Comparison of ENCODE assay signal across 25 cellular contexts in the genomic region with DNA sequence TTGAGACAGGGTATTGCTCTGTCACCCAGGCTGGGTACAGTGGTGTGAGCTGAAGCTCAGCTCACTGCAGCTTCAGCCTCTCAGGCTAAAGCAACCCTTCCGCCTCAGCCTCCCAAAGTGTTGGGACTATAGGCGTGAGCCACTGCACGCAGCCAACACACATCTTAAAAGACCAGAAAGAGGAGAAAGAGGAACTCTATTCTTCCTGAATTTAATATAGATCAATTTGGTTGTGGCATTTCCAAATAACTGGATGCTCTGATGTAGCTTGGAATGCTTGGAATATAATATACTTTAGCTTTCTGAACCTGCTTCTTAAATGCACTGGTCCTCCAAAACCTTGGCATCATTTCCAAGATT. TPM values are rescaled to one million over a fixed set of nuclear protein-coding genes. Genes with fewer than 3 reads are reported as not detected.
DNase-seq lines count a peak whose midpoint lies in the region; ATAC-seq, FAIRE-seq and TF ChIP-seq lines count a peak whose summit lies in the region.
"Had no signal": no experiment of that assay in that cellular context is flagged by ENCODE, and none has a peak within 500 bp of the region (broad histone marks: within the 10 kb centered on the region; RNA-seq: fewer than 3 reads in every experiment).

No MANE protein-coding gene starts in this region.

- no peaks in the 10 kb centered on the region for H3K36me3 Mint-ChIP-seq in CD8-positive, alpha-beta memory T cell
- H3K36me3 Mint-ChIP-seq in nephron progenitor cell (ENCODE audit: low read depth) = no peaks in the 10 kb centered on the region

- H3K18ac ChIP-seq in H1 (ENCODE audit: extremely low read depth, low read length) = no peak overlapping the region

- intact Hi-C loops in vagina (cut with DNase I) = no loop called here

- H2BK5ac ChIP-seq in H1 (ENCODE audit: low read depth, low read length) = no peak overlapping the region

- TF ChIP-seq RAD21 in H1 (IDR thresholded peaks at IDR 0.05 in 1 of 2, conservative IDR thresholded peaks at IDR 0.05 in 1 of 2; ENCODE audit: low read depth in 2 of 2, low read length in 2 of 2) = no peak

- peak overlapping the region; percentile 25 for H4K91ac ChIP-seq in H1 (replicated peaks; ENCODE audit: insufficient read length, low read length)

- H3K27ac ChIP-seq in CD8-positive, alpha-beta memory T cell (ENCODE audit: low read depth, low read length) = peak overlapping the region; percentile 81
- H3K27ac ChIP-seq in H1 (ENCODE audit: low read depth, low read length) = no peak overlapping the region
- no peak overlapping the region for H3K27ac ChIP-seq in smooth muscle cell (ENCODE audit: low read depth)
- H3K27ac ChIP-seq in vagina = no peak overlapping the region
- no peak overlapping the region for H3K27ac ChIP-seq in GM23248
- H3K27ac ChIP-seq: C4-2B, prostate gland, tibial artery had no signal

- no peak overlapping the region for H3K23ac ChIP-seq in H1 (ENCODE audit: insufficient read length)

- TF ChIP-seq EP300 in H1 (IDR thresholded peaks at IDR 0.05; ENCODE audit: borderline replicate concordance in 1 of 2, low read depth in 2 of 2, low read length in 2 of 2) = no peak

- H3K79me2 ChIP-seq in H1 (ENCODE audit: control insufficient read depth in 1 of 2, insufficient read depth in 2 of 2, low read length in 2 of 2) (no peaks in the 10 kb centered on the region), smooth muscle cell (ENCODE audit: low read depth) (no peaks in the 10 kb centered on the region), GM23248 (ENCODE audit: insufficient read depth) (no peaks in the 10 kb centered on the region)

- FAIRE-seq in H1 (lab: Jason Lieb, UNC) = no peak
- FAIRE-seq: D721Med had no signal

- H3K27me3 Mint-ChIP-seq in CD8-positive, alpha-beta memory T cell = peaks cover 26 to 45% of the 10 kb centered on the region in 2 donors
- peaks cover 65% of the 10 kb centered on the region for H3K27me3 Mint-ChIP-seq in nephron progenitor cell (ENCODE audit: low read depth, poor library complexity)

- POLR2A ChIA-PET in CD8-positive, alpha-beta memory T cell (lab: Charles Lee) = no interaction called here
- POLR2A ChIA-PET in H1 (lab: Charles Lee; ENCODE audit: partially characterized antibody) = interaction anchor here (1.8 kb wide), 1 partner anchor 8 kb away, joined by 5 read pairs; no protein-coding TSS in a partner anchor

- H3K9ac ChIP-seq in H1 (replicated peaks in 1 of 4; ENCODE audit: extremely low read depth in 1 of 4, low read depth in 3 of 4, low read length in 3 of 4) (no peak overlapping the region), smooth muscle cell (ENCODE audit: low read depth) (no peak overlapping the region), GM23248 (no peak overlapping the region)

- no peak overlapping the region for H2AK5ac ChIP-seq in H1 (ENCODE audit: low read depth, low read length)

- H3K56ac ChIP-seq in H1 (replicated peaks; ENCODE audit: insufficient read length, low read depth, low read length) = no peak overlapping the region

- peaks cover 10 to 14% (median 13%) of the 10 kb centered on the region in 3 donors for H3K4me1 Mint-ChIP-seq in CD8-positive, alpha-beta memory T cell
- H3K4me1 Mint-ChIP-seq in nephron progenitor cell = peaks cover 21% of the 10 kb centered on the region

- no peak overlapping the region for H2BK20ac ChIP-seq in H1 (ENCODE audit: low read length)

- H3K9me3 ChIP-seq in CD8-positive, alpha-beta memory T cell (ENCODE audit: low read length) = no peaks in the 10 kb centered on the region
- H3K9me3 ChIP-seq in H1 (ENCODE audit: insufficient read depth in 2 of 2, low read depth in 1 of 2, low read length in 1 of 2) (peaks cover 7 to 8% of the 10 kb centered on the region in 2 experiments; a peak in 3 of 4 replicates), smooth muscle cell (replicated peaks; ENCODE audit: low read depth) (no peaks in the 10 kb centered on the region), vagina (no peaks in the 10 kb centered on the region), GM23248 (ENCODE audit: low read depth) (no peaks in the 10 kb centered on the region)
- H3K9me3 ChIP-seq: heart right ventricle, prostate gland, SJCRH30, tibial artery had no signal

- H4K5ac ChIP-seq in H1 (ENCODE audit: insufficient read length, low read depth, low read length) = no peak overlapping the region

- peaks cover 4% of the 10 kb centered on the region for H3K27me3 ChIP-seq in CD8-positive, alpha-beta memory T cell (ENCODE audit: insufficient read depth, low read length, poor library complexity, severe bottlenecking)
- H3K27me3 ChIP-seq in H1 (replicated peaks in 1 of 4; ENCODE audit: control insufficient read depth in 3 of 4, extremely low read depth in 1 of 4, insufficient read depth in 3 of 4, low read length in 3 of 4) (peaks cover 0 to 25% (median 14%) of the 10 kb centered on the region in 4 experiments; a peak in 6 of 7 replicates), smooth muscle cell (ENCODE audit: low read depth) (no peaks in the 10 kb centered on the region), vagina (no peaks in the 10 kb centered on the region), GM23248 (replicated peaks; ENCODE audit: insufficient read depth) (no peaks in the 10 kb centered on the region)
- H3K27me3 ChIP-seq: SJCRH30 had no signal

- H3K4me2 ChIP-seq in H1 (ENCODE audit: insufficient read depth in 1 of 2, low read depth in 2 of 2, low read length in 2 of 2) (no peak overlapping the region; a peak in 1 of 4 replicates), smooth muscle cell (no peak overlapping the region), GM23248 (ENCODE audit: unreplicated experiment) (no peak overlapping the region)

- H2AFZ ChIP-seq in H1 (ENCODE audit: low read length) (no peak overlapping the region), smooth muscle cell (ENCODE audit: low read depth) (no peak overlapping the region), GM23248 (no peak overlapping the region)

- no peaks in the 10 kb centered on the region for H3K36me3 ChIP-seq in CD8-positive, alpha-beta memory T cell (ENCODE audit: insufficient read depth, low read length)
- H3K36me3 ChIP-seq in H1 (ENCODE audit: control insufficient read depth in 2 of 4, insufficient read depth in 4 of 4, low read length in 3 of 4) (no peaks in the 10 kb centered on the region), smooth muscle cell (ENCODE audit: low read depth) (no peaks in the 10 kb centered on the region), vagina (no peaks in the 10 kb centered on the region), GM23248 (ENCODE audit: low read depth) (no peaks in the 10 kb centered on the region)
- H3K36me3 ChIP-seq: heart right ventricle, prostate gland, SJCRH30, tibial artery had no signal

- no peak overlapping the region for H2BK15ac ChIP-seq in H1 (ENCODE audit: low read length)

- no peak overlapping the region for H3K27ac Mint-ChIP-seq in CD8-positive, alpha-beta memory T cell
- no peak overlapping the region for H3K27ac Mint-ChIP-seq in nephron progenitor cell
- H3K27ac Mint-ChIP-seq: activated naive CD4-positive, alpha-beta T cell treated with anti-CD3 and anti-CD28 coated beads, Interleukin-2, amount 50 U/mL, for 72 hours; activated T-helper 2 cell treated with anti-CD3 and anti-CD28 coated beads, Interferon-gamma antibody, Interleukin-2, Interleukin-4, amounts not matched to agents 10 μg/mL and 5 μg/mL and 100 μg/mL, durations not matched to agents 14 hours and 24 hours and 36 hours; stimulated activated naive CD8-positive, alpha-beta T cell treated with anti-CD3 and anti-CD28 coated beads, Interleukin-15, amount 100 ng/mL, for 72 hours; T-helper 1 cell treated with Interleukin-12 subunit alpha and Interleukin-12 subunit beta and Interleukin-4 antibody, amounts not matched to agents 30 μg/mL and 1 μg/mL, for 36 hours had no signal

- no peak for DNase-seq in CD8-positive, alpha-beta memory T cell
- DNase-seq in OCI-M1 (lab: John Stamatoyannopoulos, UW) (peak; percentile 64), H1 (ENCODE audit: low read depth in 1 of 2, low spot score in 2 of 2) (no peak), nephron progenitor cell (no peak), smooth muscle cell (lab: John Stamatoyannopoulos, UW; ENCODE audit: unreplicated experiment) (no peak), vagina (ENCODE audit: extremely low spot score in 2 of 2) (no peak), GM23248 (no peak)
- DNase-seq: activated CD4-positive, alpha-beta T cell treated with anti-CD3 and anti-CD28 coated beads, Interleukin-2, amount 50 U/mL, for 4 hours; activated CD8-positive, alpha-beta memory T cell treated with anti-CD3 and anti-CD28 coated beads, Interleukin-2, amount 50 U/mL, for 4 hours; effector CD4-positive, alpha-beta T cell; erythroblast; heart right ventricle; KG1; NCI-H1694 treated with DMSO at 0.1 percent for 48 hours; NCI-H526; SJCRH30; stimulated activated naive CD8-positive, alpha-beta T cell treated with anti-CD3 and anti-CD28 coated beads, Interleukin-15, amount 100 ng/mL, for 72 hours; tibial artery had no signal

- no peak overlapping the region for H3K4ac ChIP-seq in H1 (replicated peaks; ENCODE audit: insufficient read length, low read depth, low read length)

- H3K4me3 Mint-ChIP-seq in CD8-positive, alpha-beta memory T cell = peak overlapping the region in 4 of 7 donors; percentile 26 to 71 (median 46)
- peak overlapping the region; percentile 78 for H3K4me3 Mint-ChIP-seq in nephron progenitor cell
- H3K4me3 Mint-ChIP-seq: T-helper 1 cell treated with Interleukin-12 subunit alpha and Interleukin-12 subunit beta and Interleukin-4 antibody, amounts not matched to agents 30 μg/mL and 1 μg/mL, for 36 hours had no signal

- H3F3A ChIP-seq in smooth muscle cell (ENCODE audit: low read depth) (peaks cover 7% of the 10 kb centered on the region), GM23248 (ENCODE audit: insufficient read depth) (peaks cover 23% of the 10 kb centered on the region)

- no peak for TF ChIP-seq CTCF in H1 (IDR thresholded peaks at IDR 0.05; ENCODE audit: control extremely low read depth in 1 of 3, insufficient read depth in 1 of 3, low read depth in 1 of 3, low read length in 3 of 3)
- no peak for TF ChIP-seq CTCF in nephron progenitor cell (IDR thresholded peaks at IDR 0.05)
- TF ChIP-seq CTCF in smooth muscle cell (IDR thresholded peaks at IDR 0.05; ENCODE audit: borderline replicate concordance, insufficient read depth, poor library complexity, severe bottlenecking) = no peak
- TF ChIP-seq CTCF in vagina (IDR thresholded peaks at IDR 0.05) = no peak

- no peak overlapping the region for H4K8ac ChIP-seq in H1 (ENCODE audit: extremely low read depth, insufficient read depth, low read length)

- no peaks in the 10 kb centered on the region for H3K9me2 ChIP-seq in GM23248 (ENCODE audit: insufficient read depth)

- H2BK12ac ChIP-seq in H1 (ENCODE audit: low read depth, low read length) = no peak overlapping the region

- H3K4me3 ChIP-seq in CD8-positive, alpha-beta memory T cell (ENCODE audit: low read length) = no peak overlapping the region
- H3K4me3 ChIP-seq in H1 (ENCODE audit: extremely low read depth in 1 of 4, insufficient read depth in 2 of 4, low read depth in 3 of 4, low read length in 4 of 4) (no peak overlapping the region), smooth muscle cell (no peak overlapping the region), vagina (no peak overlapping the region), GM23248 (no peak overlapping the region)
- H3K4me3 ChIP-seq: prostate gland had no signal

- H4K20me1 ChIP-seq in H1 (replicated peaks in 1 of 2; ENCODE audit: control insufficient read depth in 1 of 2, insufficient read depth in 2 of 2, low read length in 2 of 2) (no peaks in the 10 kb centered on the region), smooth muscle cell (ENCODE audit: low read depth) (no peaks in the 10 kb centered on the region), GM23248 (ENCODE audit: insufficient read depth) (no peaks in the 10 kb centered on the region)

- no peak for ATAC-seq in GM19397 (IDR thresholded peaks at IDR 0.05; ENCODE audit: unreplicated experiment)
- ATAC-seq: stimulated activated naive CD8-positive, alpha-beta T cell treated with anti-CD3 and anti-CD28 coated beads, Interleukin-15, amount 100 ng/mL, for 72 hours had no signal

- peaks cover 6% of the 10 kb centered on the region; the same call in 1 of the 2 replicates for H3K23me2 ChIP-seq in H1 (ENCODE audit: low read depth, low read length)

- TF ChIP-seq POLR2A in H1 (IDR thresholded peaks at IDR 0.05; ENCODE audit: control extremely low read depth in 1 of 2, low read depth in 2 of 2, low read length in 2 of 2) = no peak
- TF ChIP-seq POLR2A in vagina (IDR thresholded peaks at IDR 0.05) = no peak

- WGBS in H1 (ENCODE audit: extremely low coverage in 1 of 2, insufficient coverage in 1 of 2, insufficient read length in 1 of 2, insufficient replicate concordance in 2 of 2, low coverage in 1 of 2, low lambda C conversion rate in 2 of 2, missing lambda C conversion rate in 1 of 2), 2 experiments = 81% methylated on average over 3 of the region's 3 CpGs; no CpG with 5 or more reads in 1 of the 2 experiments
- WGBS in smooth muscle cell (ENCODE audit: low lambda C conversion rate) = 100% methylated on average over 3 of the region's 3 CpGs
- WGBS in GM23248 (ENCODE audit: low coverage in 1 of 2, low lambda C conversion rate in 2 of 2, missing lambda C conversion rate in 2 of 2), 2 experiments = 90 to 97% methylated on average over 3 of the region's 3 CpGs

- H3K9me3 Mint-ChIP-seq in CD8-positive, alpha-beta memory T cell = peaks cover 0 to 1% (median 0%) of the 10 kb centered on the region in 5 donors
- H3K9me3 Mint-ChIP-seq in nephron progenitor cell = peaks cover 4% of the 10 kb centered on the region
- H3K9me3 Mint-ChIP-seq: activated T-helper 2 cell treated with anti-CD3 and anti-CD28 coated beads, Interferon-gamma antibody, Interleukin-2, Interleukin-4, amounts not matched to agents 10 μg/mL and 5 μg/mL and 100 μg/mL, durations not matched to agents 14 hours and 24 hours and 36 hours; T-helper 1 cell treated with Interleukin-12 subunit alpha and Interleukin-12 subunit beta and Interleukin-4 antibody, amounts not matched to agents 30 μg/mL and 1 μg/mL, for 36 hours had no signal

- H2BK120ac ChIP-seq in H1 (replicated peaks; ENCODE audit: low read depth, low read length) = no peak overlapping the region

- H3K79me1 ChIP-seq in H1 (ENCODE audit: low read depth, low read length) = no peaks in the 10 kb centered on the region

- in situ Hi-C loops in GM23248 (cut with MboI) = no loop called here

- H3K4me1 ChIP-seq in CD8-positive, alpha-beta memory T cell (ENCODE audit: insufficient read depth, low read length) = no peaks in the 10 kb centered on the region
- H3K4me1 ChIP-seq in H1 (replicated peaks in 1 of 4; ENCODE audit: control insufficient read depth in 3 of 4, insufficient read depth in 4 of 4, low read length in 3 of 4) = peaks cover 3 to 11% (median 3%) of the 10 kb centered on the region in 4 experiments; a peak in 6 of 7 replicates
- peaks cover 4% of the 10 kb centered on the region for H3K4me1 ChIP-seq in smooth muscle cell (ENCODE audit: low read depth)
- H3K4me1 ChIP-seq in vagina = peaks cover 17% of the 10 kb centered on the region
- peaks cover 14% of the 10 kb centered on the region for H3K4me1 ChIP-seq in GM23248 (ENCODE audit: insufficient read depth)
- H3K4me1 ChIP-seq: prostate gland had no signal

- CTCF ChIA-PET in CD8-positive, alpha-beta memory T cell (lab: Charles Lee) = interaction anchor here (1.2 kb wide), 1 partner anchor 112 kb away, joined by 4 read pairs; no protein-coding TSS in a partner anchor
- CTCF ChIA-PET in H1 (lab: Charles Lee; ENCODE audit: partially characterized antibody) = interaction anchor here (0.6 to 2.5 kb wide), 7 partner anchors 10 to 139 kb away, joined by 3 to 6 read pairs (median 3); no protein-coding TSS in a partner anchor

- H3K14ac ChIP-seq in H1 (ENCODE audit: insufficient read length) = no peak overlapping the region

RNA-seq across cellular contexts. Expression of gene ADAMTS14, which starts 1.1 kb away (rescaled TPM):
- not detected for total RNA-seq in CD8-positive, alpha-beta memory T cell
- 0.06 TPM for polyA plus RNA-seq in CD8-positive, alpha-beta memory T cell
- total RNA-seq in H1 (2021; fragmentation: NEBNext Ultra II Directional; extraction: Animal tissue kit (Norgen Biotek cat#: 25700)) = 2.3 TPM in 2 replicates
- polyA plus RNA-seq in H1 (2011; rRNA removed) (2.0 and 3.2 TPM in 2 replicates), smooth muscle cell (10.1 and 12.0 TPM in 2 replicates), GM23248 (2016; fragmentation: Nextera tagmentation; extraction: Ambion mirVana) (0.76 and 0.91 TPM in 2 replicates)
- polyA plus RNA-seq in H1 (2011; cell fraction: cytosol; rRNA removed) = 2.9 TPM
- polyA plus RNA-seq in H1 (2011; cell fraction: nucleus; rRNA removed) = 14.8 TPM
- polyA plus RNA-seq in H1 (2012, experiment 1 of 2) = 1.5 to 2.4 TPM (median 2.2 TPM) in 4 replicates
- polyA plus RNA-seq in H1 (2012, experiment 2 of 2) = 0.80 TPM
- 1.9 TPM for polyA plus RNA-seq in H1 (2013, experiment 1 of 2)
- 1.6 TPM for polyA plus RNA-seq in H1 (2013, experiment 2 of 2)
- polyA minus RNA-seq in H1 (2011; rRNA and poly(A)+ RNA removed) = 1.1 TPM in 2 replicates
- polyA minus RNA-seq in H1 (2011; cell fraction: cytosol; rRNA and poly(A)+ RNA removed) = 1.7 TPM
- polyA minus RNA-seq in H1 (2011; cell fraction: nucleus; rRNA and poly(A)+ RNA removed) = 3.4 TPM
- total RNA-seq in smooth muscle cell (5.5 and 6.3 TPM in 2 replicates), vagina (not detected)
- total RNA-seq in GM23248 (2014; rRNA removed; shearing (Covaris generic)) = 0.97 and 1.4 TPM in 2 replicates
